ENCODE assay signal across 2 cellular contexts in genomic region chr6:361411-362132, GRCh38.
TF ChIP-seq lines count a peak whose summit lies in the region.

No MANE protein-coding gene starts in this region.

TF ChIP-seq in K562, 482 proteins besides CTCF, POLR2A, EP300 and RAD21 (continued from another document):
- TF ChIP-seq WHSC1 (IDR thresholded peaks at IDR 0.05; ENCODE audit: low read length) = no peak
- no peak for TF ChIP-seq BCLAF1 (IDR thresholded peaks at IDR 0.05; ENCODE audit: borderline replicate concordance in 1 of 2, control insufficient read depth in 1 of 2, low read depth in 2 of 2, low read length in 1 of 2)
- no peak for TF ChIP-seq TEAD2 (tag; IDR thresholded peaks at IDR 0.05)
- TF ChIP-seq CBX8 (IDR thresholded peaks at IDR 0.05; ENCODE audit: borderline replicate concordance, extremely low read depth, low read depth, low read length, poor library complexity, severe bottlenecking) = peak; percentile 27
- no peak for TF ChIP-seq USF1 (CRISPR knock-in tag; IDR thresholded peaks at IDR 0.05)
- no peak for TF ChIP-seq TRIM28 (IDR thresholded peaks at IDR 0.05)
- no peak for TF ChIP-seq E2F4 (CRISPR knock-in tag; IDR thresholded peaks at IDR 0.05; ENCODE audit: low read depth)

TF ChIP-seq in liver, 16 proteins besides CTCF, POLR2A, EP300 and RAD21 (continued from another document):
- TF ChIP-seq ATF3 (IDR thresholded peaks at IDR 0.05) = no peak
- TF ChIP-seq ZBTB33 (IDR thresholded peaks at IDR 0.05) = no peak
- peak; percentile 57 for TF ChIP-seq FOXA2 (IDR thresholded peaks at IDR 0.05)
- peak in 1 of 2 donors; percentile 72 for TF ChIP-seq RXRA (IDR thresholded peaks at IDR 0.05)
- TF ChIP-seq REST (IDR thresholded peaks at IDR 0.05) = peak; percentile 12
- no peak for TF ChIP-seq EGR1 (IDR thresholded peaks at IDR 0.05; ENCODE audit: low read depth in 2 of 2)
- TF ChIP-seq SP1 (IDR thresholded peaks at IDR 0.05) = peak; percentile 16
- TF ChIP-seq NR2F2 (IDR thresholded peaks at IDR 0.05) = no peak
- peak; percentile 59 to 72 for TF ChIP-seq HNF4A (conservative IDR thresholded peaks at IDR 0.05)
- peak; percentile 33 for TF ChIP-seq YY1 (IDR thresholded peaks at IDR 0.05)
- no peak for TF ChIP-seq JUND (IDR thresholded peaks at IDR 0.05)
- TF ChIP-seq MAX (IDR thresholded peaks at IDR 0.05) = no peak
- no peak for TF ChIP-seq GABPA (IDR thresholded peaks at IDR 0.05 in 1 of 2, conservative IDR thresholded peaks at IDR 0.05 in 1 of 2)
- peak; percentile 12 for TF ChIP-seq HNF4G (IDR thresholded peaks at IDR 0.05)
